8 cellular contexts compared by ENCODE assay signal in the genomic region with DNA sequence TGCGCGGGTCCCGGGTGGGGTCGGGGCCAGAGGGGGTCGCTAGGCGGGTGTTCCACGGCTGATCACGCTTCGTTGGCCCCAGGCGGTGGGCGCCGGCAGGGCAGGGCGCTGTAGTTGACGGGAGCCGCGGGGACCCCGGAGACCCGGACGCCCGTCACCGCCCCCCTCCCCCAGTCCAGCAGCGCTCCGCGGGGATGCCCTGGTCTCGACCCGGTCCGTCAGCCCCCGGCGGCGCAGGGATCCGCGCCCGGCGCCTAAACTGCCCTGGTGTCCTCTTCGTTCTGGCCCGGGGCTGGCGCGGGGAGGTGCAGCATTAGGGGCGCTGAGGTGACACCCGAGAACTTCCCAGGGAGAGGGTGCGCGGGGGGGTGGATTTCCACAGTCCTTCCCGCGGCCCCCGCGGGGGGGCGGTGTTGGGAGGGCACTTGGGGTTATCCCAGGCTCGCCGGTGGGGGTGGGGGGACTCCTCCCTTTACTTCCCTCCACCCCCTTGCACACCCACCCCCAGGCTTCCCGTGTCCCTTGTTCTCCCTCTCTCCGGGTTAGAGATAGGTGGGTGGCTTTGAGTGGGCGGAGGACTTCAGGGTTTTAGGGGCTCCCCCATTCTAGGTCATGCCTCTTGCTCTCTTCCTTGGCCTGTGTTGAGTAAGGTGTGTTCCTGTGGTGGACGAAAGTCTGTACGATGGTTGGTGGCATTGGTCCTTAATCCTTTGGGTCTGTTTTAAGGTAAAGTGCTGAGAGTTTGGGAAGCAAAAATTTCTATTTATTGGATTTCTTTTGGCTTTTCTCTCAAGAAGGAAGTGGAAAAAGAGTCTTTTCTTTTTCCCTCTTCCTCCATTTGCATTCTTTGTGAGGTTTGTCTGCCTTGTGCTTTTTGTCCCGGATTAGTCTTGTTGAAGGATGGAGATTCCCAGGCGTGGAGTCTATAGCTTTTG. TPM values are rescaled to one million over a fixed set of nuclear protein-coding genes. Genes with fewer than 3 reads are reported as not detected.
DNase-seq lines count a peak whose midpoint lies in the region; ATAC-seq and TF ChIP-seq lines count a peak whose summit lies in the region.

No MANE protein-coding gene starts in this region.

- ATAC-seq in HG03039 (IDR thresholded peaks at IDR 0.05; ENCODE audit: unreplicated experiment) (peak; percentile 3), mucosa of descending colon (peak; percentile 53)

- peak overlapping the region; percentile 95 for H3K4me3 Mint-ChIP-seq in endothelial cell (ENCODE audit: unreplicated experiment)

- no peaks in the 10 kb centered on the region for H3K9me3 Mint-ChIP-seq in endothelial cell (ENCODE audit: unreplicated experiment)

- TF ChIP-seq CTCF in endothelial cell (IDR thresholded peaks at IDR 0.05; ENCODE audit: unreplicated experiment) (peak; percentile 29), mucosa of descending colon (IDR thresholded peaks at IDR 0.05) (no peak)

- no peaks in the 10 kb centered on the region for H3K36me3 ChIP-seq in mucosa of descending colon (ENCODE audit: low read depth)

- H3K36me3 Mint-ChIP-seq in endothelial cell (ENCODE audit: low read depth, unreplicated experiment) = peaks cover 26% of the 10 kb centered on the region

- peak overlapping the region; percentile 83 for H3K4me3 ChIP-seq in mucosa of descending colon

- no peaks in the 10 kb centered on the region for H3K9me3 ChIP-seq in mucosa of descending colon

- DNase-seq in NCI-H2029 (lab: John Stamatoyannopoulos, UW) = peak; percentile 16
- DNase-seq in NCI-H2029 treated with DMSO at 0.1 percent for 48 hours (lab: John Stamatoyannopoulos, UW) = no peak
- peak; percentile 56 for DNase-seq in NCI-H748 (lab: John Stamatoyannopoulos, UW; ENCODE audit: unreplicated experiment)
- peak; percentile 33 for DNase-seq in activated CD8-positive, alpha-beta memory T cell treated with anti-CD3 and anti-CD28 coated beads, Interleukin-2, amount 50 U/mL, for 24 hours (ENCODE audit: extremely low read depth)
- DNase-seq in endothelial cell (ENCODE audit: low spot score) = peak; percentile 78
- peak; percentile 90 to 93 (median 91) for DNase-seq in mucosa of descending colon
- peak; percentile 61 to 65 for DNase-seq in stimulated activated CD8-positive, alpha-beta memory T cell treated with anti-CD3 and anti-CD28 coated beads, Interleukin-4, amount 100 ng/mL, for 1 hour (ENCODE audit: low read depth in 2 of 2, low spot score in 1 of 2)

- H3K27ac Mint-ChIP-seq in endothelial cell (ENCODE audit: unreplicated experiment) = peak overlapping the region; percentile 98

- H3K4me1 Mint-ChIP-seq in endothelial cell (ENCODE audit: unreplicated experiment) = peaks cover 54% of the 10 kb centered on the region

- H3K4me1 ChIP-seq in mucosa of descending colon (ENCODE audit: low read depth) = peaks cover 12% of the 10 kb centered on the region

- H3K27me3 Mint-ChIP-seq in endothelial cell (ENCODE audit: unreplicated experiment) = peaks cover 14% of the 10 kb centered on the region

- intact Hi-C loops in mucosa of descending colon (cut with DNase I, micrococcal nuclease) = no loop called here

RNA-seq across cellular contexts. Expression of a gene that starts 0.7 kb away (rescaled TPM):
- 89.0 TPM for total RNA-seq in endothelial cell (ENCODE audit: unreplicated experiment)
- total RNA-seq in mucosa of descending colon = 10 to 100 TPM; 41.9 to 51.3 (median 49.5) TPM
